Comparison of ENCODE assay signal across 31 cellular contexts in genomic region chr6:133693565-133693964, GRCh38.
A peak's percentile ranks its signal among the peaks of the same experiment; 100 is the strongest.
DNase-seq lines count a peak whose midpoint lies in the region; ATAC-seq, FAIRE-seq and TF ChIP-seq lines count a peak whose summit lies in the region.
"Had no signal": no experiment of that assay in that cellular context is flagged by ENCODE, and none has a peak within 500 bp of the region (broad histone marks: within the 10 kb centered on the region; RNA-seq: fewer than 3 reads in every experiment).

No MANE protein-coding gene starts in this region.

- CTCF ChIA-PET in HEK293 (lab: Yijun Ruan, JAX): interaction anchor here (0.7 kb wide), 1 partner anchor 185 kb away, joined by 3 read pairs; no protein-coding TSS in a partner anchor
- CTCF ChIA-PET in K562 (lab: Yijun Ruan, JAX; ENCODE audit: low intra/inter-chr PET ratio): no interaction called here

- FAIRE-seq in K562 (lab: Jason Lieb, UNC): no peak
- FAIRE-seq: A204.1, A549, D721Med had no signal

- no peak overlapping the region for H2AFZ ChIP-seq in K562 (ENCODE audit: low read depth, low read length)

- TF ChIP-seq CTCF in HEK293 (tag by site-specific recombination; IDR thresholded peaks at IDR 0.05): no peak
- TF ChIP-seq CTCF in K562 (IDR thresholded peaks at IDR 0.05 in 2 of 3, conservative IDR thresholded peaks at IDR 0.05 in 1 of 3; ENCODE audit: insufficient read depth in 2 of 3, low read depth in 1 of 3, low read length in 3 of 3): no peak

- in situ Hi-C loops in K562 (cut with MboI): no loop called here

- H3K9me3 ChIP-seq in HEK293 (ENCODE audit: control insufficient read depth, insufficient read depth, low read depth, low read length) (no peaks in the 10 kb centered on the region), K562 (replicated peaks; ENCODE audit: control insufficient read depth, insufficient read depth, low read depth, low read length) (no peaks in the 10 kb centered on the region)
- H3K9me3 ChIP-seq: BE2C, Caco-2 had no signal

- no peaks in the 10 kb centered on the region; the same call in 1 of the 2 replicates for H3K4me1 ChIP-seq in HEK293 (ENCODE audit: control insufficient read depth, insufficient read depth, low read length)
- no peaks in the 10 kb centered on the region for H3K4me1 ChIP-seq in K562 (replicated peaks in 1 of 2; ENCODE audit: control insufficient read depth in 2 of 2, insufficient read depth in 2 of 2, low read length in 2 of 2)
- H3K4me1 ChIP-seq: A549, BE2C, Caco-2 had no signal

- intact Hi-C loops in K562 (cut with micrococcal nuclease): no loop called here

- H3K4me3 ChIP-seq in HEK293 (ENCODE audit: low read depth, low read length) (no peak overlapping the region), K562 (no peak overlapping the region)
- H3K4me3 ChIP-seq: A549; BLaER1; BLaER1 treated with 17β-estradiol and CSF1 and Interleukin-3, amounts not matched to agents 10 nM and 100 nM had no signal

- no peak for TF ChIP-seq EP300 in K562 (IDR thresholded peaks at IDR 0.05; ENCODE audit: low read length)

- H3K27me3 ChIP-seq in K562 (ENCODE audit: control insufficient read depth in 2 of 2, insufficient read depth in 2 of 2, low read length in 2 of 2): no peaks in the 10 kb centered on the region; a peak in 1 of 5 replicates
- H3K27me3 ChIP-seq: BLaER1; BLaER1 treated with 17β-estradiol and CSF1 and Interleukin-3, amounts not matched to agents 10 nM and 100 nM had no signal

- H4K20me1 ChIP-seq in K562 (replicated peaks; ENCODE audit: control insufficient read depth, insufficient read depth, low read length): no peaks in the 10 kb centered on the region
- H4K20me1 ChIP-seq: BLaER1; BLaER1 treated with 17β-estradiol and CSF1 and Interleukin-3, amounts not matched to agents 10 nM and 100 nM had no signal

- POLR2A ChIA-PET in HEK293 (lab: Yijun Ruan, JAX): no interaction called here
- POLR2A ChIA-PET in K562 (lab: Yijun Ruan, JAX): interaction anchor here (1.2 kb wide), 1 partner anchor 10 kb away, joined by 3 read pairs; no protein-coding TSS in a partner anchor

- no peak for ATAC-seq in K562
- no peak for ATAC-seq in HG02623 (IDR thresholded peaks at IDR 0.05; ENCODE audit: unreplicated experiment)
- ATAC-seq: A549; CD8-positive, alpha-beta T cell had no signal

- H3K79me2 ChIP-seq in K562 (ENCODE audit: control insufficient read depth, insufficient read depth, low read length): no peaks in the 10 kb centered on the region

- H3K36me3 ChIP-seq in HEK293 (ENCODE audit: control insufficient read depth in 2 of 2, insufficient read depth in 1 of 2, low read length in 2 of 2) (no peaks in the 10 kb centered on the region), K562 (ENCODE audit: control insufficient read depth, insufficient read depth, low read length) (no peaks in the 10 kb centered on the region)
- H3K36me3 ChIP-seq: BE2C; BLaER1; BLaER1 treated with 17β-estradiol and CSF1 and Interleukin-3, amounts not matched to agents 10 nM and 100 nM had no signal

- H3K27ac ChIP-seq in HEK293 (ENCODE audit: extremely low read depth, low read depth, low read length): no peak overlapping the region
- H3K27ac ChIP-seq in K562 (ENCODE audit: extremely low read depth, low read depth, low read length): no peak overlapping the region
- H3K27ac ChIP-seq: 22Rv1; A549; BLaER1; BLaER1 treated with 17β-estradiol and CSF1 and Interleukin-3, amounts not matched to agents 10 nM and 100 nM; C4-2B had no signal

- TF ChIP-seq RAD21 in K562 (CRISPR knock-in tag; conservative IDR thresholded peaks at IDR 0.05 in 1 of 2, IDR thresholded peaks at IDR 0.05 in 1 of 2): no peak

- no peak overlapping the region for H3K9ac ChIP-seq in K562 (ENCODE audit: insufficient read depth in 1 of 2, low read depth in 2 of 2, low read length in 2 of 2)
- H3K9ac ChIP-seq: BLaER1; BLaER1 treated with 17β-estradiol and CSF1 and Interleukin-3, amounts not matched to agents 10 nM and 100 nM had no signal

- H3K9me1 ChIP-seq in K562 (ENCODE audit: control insufficient read depth, insufficient read depth, low read length): no peaks in the 10 kb centered on the region

- no peak overlapping the region for H3K4me2 ChIP-seq in K562 (ENCODE audit: insufficient read depth, low read length)
- H3K4me2 ChIP-seq: A549; BLaER1; BLaER1 treated with 17β-estradiol and CSF1 and Interleukin-3, amounts not matched to agents 10 nM and 100 nM had no signal

- no peak for DNase-seq in K562 (ENCODE audit: extremely low read depth in 1 of 4, low spot score in 3 of 4)
- no peak for DNase-seq in NCI-H187 treated with DMSO at 0.1 percent for 48 hours (lab: John Stamatoyannopoulos, UW)
- DNase-seq: 8988T; ACHN; AML-193; BE2C; C1 segment of cervical spinal cord; Caco-2; Calu3; CD4-positive, alpha-beta memory T cell; CD4-positive, alpha-beta T cell; CD4-positive, CD25-positive, alpha-beta regulatory T cell; CD8-positive, alpha-beta memory T cell; CD8-positive, alpha-beta T cell; COR-L47; DMS 273 treated with DMSO at 0.1 percent for 48 hours; DMS153; DMS53; DMS79; DMS79 treated with DMSO at 0.1 percent for 48 hours; DND-41; EL had no signal

- WGBS in K562 (ENCODE audit: insufficient coverage, low coverage, missing lambda C conversion rate): 0% methylated on average over 1 of the region's 1 CpG

- no TSS peak for BruUV-seq in K562 (replicated peaks; lab: Mats Ljungman, UMichigan)

- no peak for TF ChIP-seq POLR2A in K562 (conservative IDR thresholded peaks at IDR 0.05)

TF ChIP-seq in HEK293, 187 proteins besides CTCF, POLR2A, EP300 and RAD21:
- TF ChIP-seq ZNF146 (tag by site-specific recombination; IDR thresholded peaks at IDR 0.05): peak; percentile 91
- no peak for TF ChIP-seq ZBTB21 (tag by site-specific recombination; IDR thresholded peaks at IDR 0.05)
TF ChIP-seq in HEK293: peak in this region for 1.

Comparison
In these comparisons a context has a peak if more than half of its experiments do, and no peak if none do; other contexts are left out.
1. Of the 44 proteins assayed by ChIP-seq in both K562 and HEK293: peak only in K562: none; only in HEK293: none; in both: ZNF146; in neither: 43.